In genomic region chr15:84130098-84130831, GRCh38 we compare ENCODE assay signal across 8 cellular contexts.
A peak's percentile ranks its signal among the peaks of the same experiment; 100 is the strongest.
DNase-seq lines count a peak whose midpoint lies in the region; ATAC-seq, FAIRE-seq and TF ChIP-seq lines count a peak whose summit lies in the region.
"Not testable (repeated sequence)": the region's sequence is repeated elsewhere in the genome, so short reads cannot be mapped to it uniquely, and the experiment has no call there.

No MANE protein-coding gene starts in this region.

- POLR2A ChIA-PET in A673 (lab: Charles Lee; ENCODE audit: low non-redundant PET); Panc1 (lab: Charles Lee); endothelial cell of umbilical vein (lab: Charles Lee): not testable (repeated sequence)

- not testable (repeated sequence) for H3K9me1 ChIP-seq in endothelial cell of umbilical vein (replicated peaks; ENCODE audit: control insufficient read depth, extremely low read depth, insufficient read depth, low read length)

- peaks cover 30% of the 10 kb centered on the region for H3K27me3 ChIP-seq in A673 (replicated peaks; ENCODE audit: insufficient read depth, low read depth, low read length, poor library complexity)
- not testable (repeated sequence) for H3K27me3 ChIP-seq in Panc1 (ENCODE audit: control insufficient read depth, insufficient read depth, low read length); endothelial cell of umbilical vein (ENCODE audit: control insufficient read depth in 2 of 2, insufficient read depth in 2 of 2, low read length in 2 of 2); left lung

- not testable (repeated sequence) for TF ChIP-seq POLR2A in endothelial cell of umbilical vein (IDR thresholded peaks at IDR 0.05; ENCODE audit: low read depth, low read length)

- not testable (repeated sequence) for H3K36me3 ChIP-seq in A673 (ENCODE audit: insufficient read depth, low read length, poor library complexity, severe bottlenecking); Panc1 (ENCODE audit: control insufficient read depth, insufficient read depth, low read length); endothelial cell of umbilical vein (ENCODE audit: control insufficient read depth in 2 of 2, extremely low read depth in 1 of 2, insufficient read depth in 2 of 2, low read length in 2 of 2); left lung

- intact Hi-C loops in A673 (cut with micrococcal nuclease; ENCODE audit: unreplicated experiment) = loop anchor here (5.0 kb wide), 1 partner anchor 48 kb away; no protein-coding TSS in a partner anchor
- intact Hi-C loops in Panc1 (cut with micrococcal nuclease; ENCODE audit: unreplicated experiment); endothelial cell of umbilical vein (cut with micrococcal nuclease); left ventricle myocardium superior (cut with micrococcal nuclease); left lung (cut with DNase I): not testable (repeated sequence)

- not testable (repeated sequence) for TF ChIP-seq CTCF in A673 (conservative IDR thresholded peaks at IDR 0.05; ENCODE audit: low read depth, low read length); Panc1 (IDR thresholded peaks at IDR 0.05); endothelial cell of umbilical vein (IDR thresholded peaks at IDR 0.05; ENCODE audit: extremely low read depth in 1 of 2, insufficient read depth in 1 of 2, low read depth in 1 of 2, low read length in 2 of 2); left lung (IDR thresholded peaks at IDR 0.05); omental fat pad (IDR thresholded peaks at IDR 0.05)

- dilution Hi-C loops in endothelial cell of umbilical vein (cut with MboI; ENCODE audit: extremely low pct_ligation_motif_present, low sequenced_read_pairs) = not testable (repeated sequence)

- peak; percentile 53; the same call in 1 of the 2 replicates for ATAC-seq in Panc1
- ATAC-seq in left ventricle myocardium superior = peak; percentile 53
- ATAC-seq in left lung = peak; percentile 29
- ATAC-seq in omental fat pad (ENCODE audit: low FRiP score) = peak; percentile 59

- FAIRE-seq in endothelial cell of umbilical vein (lab: Jason Lieb, UNC) = peak; percentile 68

- DNase-seq in A673 (ENCODE audit: low spot score) (peak; percentile 14), HT-29 (ENCODE audit: low spot score) (peak; percentile 72), SW480 (ENCODE audit: low spot score) (peak; percentile 62)
- DNase-seq in Panc1 (ENCODE audit: low read depth, low spot score); endothelial cell of umbilical vein (ENCODE audit: low read depth, low spot score); left ventricle myocardium superior; left lung; omental fat pad (ENCODE audit: low spot score): not testable (repeated sequence)

- not testable (repeated sequence) for H4K20me1 ChIP-seq in endothelial cell of umbilical vein (replicated peaks; ENCODE audit: control insufficient read depth, extremely low read depth, insufficient read depth, low read length)

- peaks cover 10% of the 10 kb centered on the region for H3K4me1 ChIP-seq in A673 (ENCODE audit: insufficient read depth, low read length, poor library complexity, severe bottlenecking)
- not testable (repeated sequence) for H3K4me1 ChIP-seq in Panc1 (ENCODE audit: control insufficient read depth, insufficient read depth, low read length); endothelial cell of umbilical vein (ENCODE audit: control insufficient read depth, extremely low read depth, insufficient read depth, low read length); left lung

- BruUV-seq in A673 (replicated peaks; lab: Mats Ljungman, UMichigan); Panc1 (replicated peaks; lab: Mats Ljungman, UMichigan); endothelial cell of umbilical vein (replicated peaks; lab: Mats Ljungman, UMichigan): not testable (repeated sequence)

- H2AFZ ChIP-seq in endothelial cell of umbilical vein (ENCODE audit: low read depth, low read length) = not testable (repeated sequence)

- not testable (repeated sequence) for H3K4me2 ChIP-seq in endothelial cell of umbilical vein (ENCODE audit: insufficient read depth, low read length)

- not testable (repeated sequence) for H3K27ac ChIP-seq in A673 (ENCODE audit: low read depth, low read length, poor library complexity, severe bottlenecking); Panc1 (ENCODE audit: low read length); endothelial cell of umbilical vein (ENCODE audit: insufficient read depth, low read depth, low read length); left lung

- CTCF ChIA-PET in A673 (lab: Charles Lee); Panc1 (lab: Charles Lee): not testable (repeated sequence)
- CTCF ChIA-PET in endothelial cell of umbilical vein (lab: Charles Lee) = interaction anchor here (1.5 kb wide), 1 partner anchor 12 kb away, joined by 3 read pairs; no protein-coding TSS in a partner anchor

- not testable (repeated sequence) for H3K4me3 ChIP-seq in A673 (ENCODE audit: low read depth, low read length, poor library complexity, severe bottlenecking); Panc1 (ENCODE audit: low read depth in 2 of 2, low read length in 2 of 2); endothelial cell of umbilical vein (replicated peaks in 1 of 3; ENCODE audit: insufficient read depth in 1 of 3, low read depth in 1 of 3, low read length in 3 of 3); left lung

- in situ Hi-C loops in Panc1 (cut with HindIII; ENCODE audit: low pct_unique_long_range_greater_than_20kb, low sequenced_read_pairs) = not testable (repeated sequence)

- H3K9me3 ChIP-seq in A673 (ENCODE audit: low read depth, low read length, poor library complexity, severe bottlenecking); Panc1 (ENCODE audit: control insufficient read depth, insufficient read depth, low read depth, low read length); endothelial cell of umbilical vein (replicated peaks; ENCODE audit: control insufficient read depth, insufficient read depth, low read length); left lung: not testable (repeated sequence)

- H3K79me2 ChIP-seq in endothelial cell of umbilical vein (ENCODE audit: control insufficient read depth, insufficient read depth, low read length) = not testable (repeated sequence)

- H3K9ac ChIP-seq in endothelial cell of umbilical vein (replicated peaks; ENCODE audit: extremely low read depth, insufficient read depth, low read length) = not testable (repeated sequence)
